In genomic region chr4:87220094-87220831, GRCh38 we compare ENCODE assay signal across 8 cellular contexts. TPM values are rescaled to one million over a fixed set of nuclear protein-coding genes. Genes with fewer than 3 reads are reported as not detected.
A peak's percentile ranks its signal among the peaks of the same experiment; 100 is the strongest.
DNase-seq lines count a peak whose midpoint lies in the region; ATAC-seq and TF ChIP-seq lines count a peak whose summit lies in the region.

TSS of gene KLHL8 (minus strand) at chr4:87220618. CDS start at chr4:87195539, 25,079 bp downstream.

- peak within 1 kb of the TSS; percentile 89 for H3K4me3 Mint-ChIP-seq in activated CD4-positive, alpha-beta T cell treated with anti-CD3 and anti-CD28 coated beads for 36 hours
- peak within 1 kb of the TSS; percentile 91 for H3K4me3 Mint-ChIP-seq in chondrocyte (ENCODE audit: unreplicated experiment)

- CTCF ChIA-PET in activated CD4-positive, alpha-beta T cell treated with anti-CD3 and anti-CD28 coated beads for 36 hours (lab: Charles Lee) = interaction anchor here (0.6 to 2.1 kb wide), 9 partner anchors 9 to 992 kb away, joined by 3 to 12 read pairs (median 4); partner anchors contain the start of gene AFF1

- peak within 1 kb of the TSS; percentile 80 for H3K4me3 ChIP-seq in AG10803 (ENCODE audit: low read length)

- intact Hi-C loops in activated CD4-positive, alpha-beta T cell treated with anti-CD3 and anti-CD28 coated beads for 36 hours (cut with DNase I, micrococcal nuclease) = loop anchor here (1.0 to 5.0 kb wide), 10 partner anchors 15 to 1062 kb away; partner anchors contain the start of genes NUDT9 (in 2 of the 2), AFF1 (in 1 of the 2), HSD17B11 (in 1 of the 2) and PPM1K (in 1 of the 2)

- H3K27ac Mint-ChIP-seq in activated CD4-positive, alpha-beta T cell treated with anti-CD3 and anti-CD28 coated beads for 36 hours = peak within 1 kb of the TSS; percentile 92
- H3K27ac Mint-ChIP-seq in chondrocyte (ENCODE audit: unreplicated experiment) = peak within 1 kb of the TSS; percentile 87

- POLR2A ChIA-PET in activated CD4-positive, alpha-beta T cell treated with anti-CD3 and anti-CD28 coated beads for 36 hours (lab: Charles Lee) = interaction anchor here (0.6 to 1.9 kb wide), 3 partner anchors 72 to 284 kb away, joined by 3 to 5 read pairs (median 3); no protein-coding TSS in a partner anchor

- H3K4me1 Mint-ChIP-seq in activated CD4-positive, alpha-beta T cell treated with anti-CD3 and anti-CD28 coated beads for 36 hours = peaks cover 17% of the 10 kb centered on the region
- peaks cover 15% of the 10 kb centered on the region for H3K4me1 Mint-ChIP-seq in chondrocyte (ENCODE audit: low read depth)

- peaks cover 5% of the 10 kb centered on the region for H3K36me3 Mint-ChIP-seq in activated CD4-positive, alpha-beta T cell treated with anti-CD3 and anti-CD28 coated beads for 36 hours (ENCODE audit: low read depth)
- no peaks in the 10 kb centered on the region for H3K36me3 Mint-ChIP-seq in chondrocyte (ENCODE audit: low read depth)

- no peaks in the 10 kb centered on the region for H3K9me3 Mint-ChIP-seq in activated CD4-positive, alpha-beta T cell treated with anti-CD3 and anti-CD28 coated beads for 36 hours (ENCODE audit: low read depth)
- H3K9me3 Mint-ChIP-seq in chondrocyte (ENCODE audit: low read depth) = no peaks in the 10 kb centered on the region

- peak; percentile 82 for DNase-seq in AG10803 (ENCODE audit: low read depth)
- peak; percentile 84 for DNase-seq in NCI-H226
- peak; percentile 92 for DNase-seq in activated CD4-positive, alpha-beta T cell treated with anti-CD3 and anti-CD28 coated beads for 36 hours
- no peak for DNase-seq in chondrocyte (ENCODE audit: low spot score)
- DNase-seq in kidney tubule cell (ENCODE audit: low spot score) = peak; percentile 93
- DNase-seq in stimulated activated CD4-positive, alpha-beta T cell treated with anti-CD3 and anti-CD28 coated beads, Interleukin-1b, Interleukin-23, amount 100 ng/mL, for 4 hours (ENCODE audit: low read depth in 2 of 2) = peak; percentile 74 to 79

- TF ChIP-seq CTCF in AG10803 (conservative IDR thresholded peaks at IDR 0.05; ENCODE audit: low read length) = peak; percentile 34
- TF ChIP-seq CTCF in chondrocyte (IDR thresholded peaks at IDR 0.05) = peak; percentile 39

- peak; percentile 94 for ATAC-seq in GM18909 (IDR thresholded peaks at IDR 0.05; ENCODE audit: poor library complexity, unreplicated experiment)
- ATAC-seq in HG03159 (IDR thresholded peaks at IDR 0.05; ENCODE audit: unreplicated experiment) = peak; percentile 92
- peak; percentile 91 for ATAC-seq in activated CD4-positive, alpha-beta T cell treated with anti-CD3 and anti-CD28 coated beads for 36 hours

- peaks cover 2% of the 10 kb centered on the region for H3K27me3 Mint-ChIP-seq in activated CD4-positive, alpha-beta T cell treated with anti-CD3 and anti-CD28 coated beads for 36 hours
- no peaks in the 10 kb centered on the region for H3K27me3 Mint-ChIP-seq in chondrocyte (ENCODE audit: low read depth)

RNA-seq across cellular contexts. Expression of gene KLHL8, which starts in this region (rescaled TPM):
- 10 to 100 TPM in 1 of 2 experiments, 1 to 10 TPM in 1; 9.8 to 10.3 TPM for total RNA-seq in activated CD4-positive, alpha-beta T cell treated with anti-CD3 and anti-CD28 coated beads for 36 hours
- total RNA-seq in chondrocyte = 9.1 to 12.3 TPM (median 10.4 TPM) in 3 replicates
